ENCODE assay signal across 13 cellular contexts in the genomic region with DNA sequence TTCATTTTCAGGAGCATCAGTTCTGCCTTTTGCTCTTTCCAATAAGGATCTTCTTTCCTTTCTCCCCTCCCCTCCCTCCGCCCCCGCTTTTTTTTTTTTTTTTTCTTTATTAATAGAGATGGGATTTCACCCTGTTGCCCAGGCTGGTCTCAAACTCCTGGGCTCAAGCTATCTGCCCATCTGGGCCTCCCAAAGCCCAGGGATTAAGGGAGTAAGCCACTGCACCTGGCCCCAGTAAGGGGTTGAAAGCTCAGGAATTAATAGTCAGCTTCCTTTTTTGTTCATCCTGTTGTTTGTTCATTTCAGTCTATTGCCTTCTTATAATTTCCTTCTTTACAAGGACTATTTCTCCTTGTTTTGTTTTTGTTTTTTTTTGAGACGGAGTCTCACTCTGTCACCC. TPM values are rescaled to one million over a fixed set of nuclear protein-coding genes. Genes with fewer than 3 reads are reported as not detected.
A peak's percentile ranks its signal among the peaks of the same experiment; 100 is the strongest.
DNase-seq lines count a peak whose midpoint lies in the region; ATAC-seq and TF ChIP-seq lines count a peak whose summit lies in the region.
"Had no signal": no experiment of that assay in that cellular context is flagged by ENCODE, and none has a peak within 500 bp of the region (broad histone marks: within the 10 kb centered on the region; RNA-seq: fewer than 3 reads in every experiment).

No MANE protein-coding gene starts in this region.

- H3K27ac ChIP-seq in SJCRH30 (no peak overlapping the region), substantia nigra (ENCODE audit: low read depth, low read length, poor library complexity, severe bottlenecking) (no peak overlapping the region)

- H3K36me3 ChIP-seq in SJCRH30, result no peaks in the 10 kb centered on the region

- intact Hi-C loops in natural killer cell (cut with micrococcal nuclease), result no loop called here

- no peaks in the 10 kb centered on the region for H3K9me3 Mint-ChIP-seq in natural killer cell
- H3K9me3 Mint-ChIP-seq: CD4-positive, alpha-beta T cell had no signal

- no peaks in the 10 kb centered on the region for H3K36me3 Mint-ChIP-seq in natural killer cell

- no peak overlapping the region for H3K4me3 Mint-ChIP-seq in natural killer cell
- H3K4me3 Mint-ChIP-seq: B cell; CD4-positive, alpha-beta T cell had no signal

- no peaks in the 10 kb centered on the region for H3K27me3 ChIP-seq in SJCRH30

- no peak overlapping the region for H3K27ac Mint-ChIP-seq in natural killer cell
- H3K27ac Mint-ChIP-seq: B cell; CD4-positive, alpha-beta T cell had no signal

- DNase-seq in MV-4-11 (lab: John Stamatoyannopoulos, UW), result peak; percentile 5
- peak; percentile 54 to 75 for DNase-seq in SJCRH30
- DNase-seq in fibroblast of villous mesenchyme (ENCODE audit: low read depth), result peak; percentile 45
- no peak for DNase-seq in natural killer cell
- DNase-seq in substantia nigra (lab: John Stamatoyannopoulos, UW), result no peak
- DNase-seq in activated CD4-positive, alpha-beta T cell treated with anti-CD3 and anti-CD28 coated beads, Interleukin-2, amount 50 U/mL, for 48 hours, result no peak
- DNase-seq: C1 segment of cervical spinal cord; Calu3; CD4-positive, alpha-beta T cell; DMS79 treated with DMSO at 0.1 percent for 48 hours; EL had no signal

- peaks cover 8% of the 10 kb centered on the region for H3K4me1 ChIP-seq in SJCRH30

- H3K9me3 ChIP-seq in SJCRH30 (replicated peaks), result no peaks in the 10 kb centered on the region

- H3K4me1 Mint-ChIP-seq in natural killer cell, result no peaks in the 10 kb centered on the region
- H3K4me1 Mint-ChIP-seq: B cell had no signal

- no peak for ATAC-seq in natural killer cell
- no peak for ATAC-seq in GM19397 (IDR thresholded peaks at IDR 0.05; ENCODE audit: unreplicated experiment)

- no peak overlapping the region for H3K4me3 ChIP-seq in SJCRH30
- no peak overlapping the region for H3K4me3 ChIP-seq in fibroblast of villous mesenchyme (ENCODE audit: low read depth, low read length)

- TF ChIP-seq CTCF in fibroblast of villous mesenchyme (IDR thresholded peaks at IDR 0.05; ENCODE audit: insufficient read depth, low read depth, low read length), result no peak
- no peak for TF ChIP-seq CTCF in natural killer cell (IDR thresholded peaks at IDR 0.05)

- no peaks in the 10 kb centered on the region for H3K27me3 Mint-ChIP-seq in natural killer cell (ENCODE audit: low read depth in 2 of 2)
- H3K27me3 Mint-ChIP-seq: B cell; CD4-positive, alpha-beta T cell had no signal

RNA-seq across cellular contexts. Expression of a gene that starts 7.9 kb away (rescaled TPM):
- total RNA-seq in SJCRH30 (2014; rRNA removed; shearing (Covaris generic)), result 11.3 and 12.7 TPM in 2 replicates
- total RNA-seq in fibroblast of villous mesenchyme, result 10.6 and 12.5 TPM in 2 replicates
- 1 to 10 TPM; 4.3 to 5.8 (median 4.6) TPM for total RNA-seq in natural killer cell

RNA-seq across cellular contexts. Expression of a gene that starts 31.3 kb away (rescaled TPM):
- 325 and 342 TPM in 2 replicates for total RNA-seq in SJCRH30 (2014; rRNA removed; shearing (Covaris generic))
- total RNA-seq in fibroblast of villous mesenchyme (115 and 229 TPM in 2 replicates), natural killer cell (10 to 100 TPM; 45.1 to 52.8 (median 49.3) TPM)

Comparison
In these comparisons a context has a peak if more than half of its experiments do, and no peak if none do; other contexts are left out.
1. DNase-seq: peak in MV-4-11 (single experiment), SJCRH30 (2 of 2) and fibroblast of villous mesenchyme (single experiment); none in natural killer cell (single experiment), substantia nigra (0 of 49) and activated CD4-positive, alpha-beta T cell treated with anti-CD3 and anti-CD28 coated beads, Interleukin-2, amount 50 U/mL, for 48 hours (0 of 2).